Comparison of ENCODE assay signal across 27 cellular contexts in genomic region chr10:132071667-132072066, GRCh38. TPM values are rescaled to one million over a fixed set of nuclear protein-coding genes. Genes with fewer than 3 reads are reported as not detected.
"Had no signal": no experiment of that assay in that cellular context is flagged by ENCODE, and none has a peak within 500 bp of the region (broad histone marks: within the 10 kb centered on the region; RNA-seq: fewer than 3 reads in every experiment).

No MANE protein-coding gene starts in this region.

- H3K27ac ChIP-seq: colonic mucosa, coronary artery, epithelial cell of prostate, esophagus muscularis mucosa, esophagus squamous epithelium, foreskin keratinocyte, gastrocnemius medialis, gastroesophageal sphincter, heart left ventricle, heart right ventricle had no signal

- H3K4me1 ChIP-seq: colonic mucosa, foreskin keratinocyte had no signal

- DNase-seq: colonic mucosa; cortex of kidney; dermis blood vessel endothelial cell; dorsolateral prefrontal cortex; effector CD4-positive, alpha-beta T cell; effector CD8-positive, alpha-beta T cell; effector memory CD4-positive, alpha-beta T cell; effector memory CD8-positive, alpha-beta T cell; endodermal cell; erythroblast; esophagus squamous epithelium; foreskin fibroblast; foreskin keratinocyte; foreskin melanocyte; gastrocnemius medialis; glutamatergic neuron; heart left ventricle; heart right ventricle had no signal

- H3K27me3 ChIP-seq: colonic mucosa, dorsolateral prefrontal cortex, esophagus muscularis mucosa, esophagus squamous epithelium, foreskin keratinocyte, gastrocnemius medialis, gastroesophageal sphincter, heart left ventricle, heart right ventricle had no signal

- H3K4me3 ChIP-seq: colonic mucosa, coronary artery, dorsolateral prefrontal cortex, esophagus muscularis mucosa, esophagus squamous epithelium, gastrocnemius medialis, gastroesophageal sphincter, heart left ventricle, heart right ventricle had no signal

- ATAC-seq: effector memory CD8-positive, alpha-beta T cell; esophagus mucosa; foreskin keratinocyte; gastrocnemius medialis; gastroesophageal sphincter; heart left ventricle; heart right ventricle had no signal

- H3K36me3 ChIP-seq: colonic mucosa, esophagus muscularis mucosa, esophagus squamous epithelium, gastrocnemius medialis, gastroesophageal sphincter, heart left ventricle, heart right ventricle had no signal

- FAIRE-seq: colon, endometrium, endothelial cell of umbilical vein, frontal cortex had no signal

- H3K9me3 ChIP-seq: colonic mucosa, gastrocnemius medialis had no signal

RNA-seq across cellular contexts. Expression of gene JAKMIP3, which starts 5.9 kb away (rescaled TPM):
- total RNA-seq: dermis blood vessel endothelial cell, endothelial cell of umbilical vein had no signal
- polyA plus RNA-seq: foreskin keratinocyte had no signal
